8 cellular contexts compared by ENCODE assay signal in genomic region chr12:42482086-42482819, GRCh38.
DNase-seq lines count a peak whose midpoint lies in the region; ATAC-seq and TF ChIP-seq lines count a peak whose summit lies in the region.

No MANE protein-coding gene starts in this region.

- H3K9me3 ChIP-seq in A673 (ENCODE audit: low read depth, low read length, poor library complexity, severe bottlenecking), result no peaks in the 10 kb centered on the region
- H3K9me3 ChIP-seq in testis, result no peaks in the 10 kb centered on the region

- H3K36me3 ChIP-seq in A673 (ENCODE audit: insufficient read depth, low read length, poor library complexity, severe bottlenecking) (no peaks in the 10 kb centered on the region), testis (ENCODE audit: low read depth, missing control alignments) (no peaks in the 10 kb centered on the region)

- POLR2A ChIA-PET in A673 (lab: Charles Lee; ENCODE audit: low non-redundant PET), result interaction anchor here (0.7 kb wide), 2 partner anchors 30 to 1470 kb away, joined by 3 to 5 read pairs; no protein-coding TSS in a partner anchor

- H3K27me3 ChIP-seq in A673 (replicated peaks; ENCODE audit: insufficient read depth, low read depth, low read length, poor library complexity), result peaks cover 22% of the 10 kb centered on the region
- H3K27me3 ChIP-seq in testis, result no peaks in the 10 kb centered on the region

- CTCF ChIA-PET in A673 (lab: Charles Lee), result interaction anchor here (1.3 to 1.7 kb wide), 2 partner anchors 83 to 87 kb away, joined by 3 to 9 read pairs; no protein-coding TSS in a partner anchor

- intact Hi-C loops in A673 (cut with micrococcal nuclease; ENCODE audit: unreplicated experiment) (loop anchor here (5.0 kb wide), 3 partner anchors 105 to 855 kb away; partner anchors contain the start of gene PRICKLE1), testis (cut with DNase I; ENCODE audit: low total_unique reads) (loop anchor here (10.0 kb wide), 1 partner anchor 83 kb away; no protein-coding TSS in a partner anchor)

- peak; percentile 1 for ATAC-seq in HG02970 (IDR thresholded peaks at IDR 0.05; ENCODE audit: low FRiP score, unreplicated experiment)

- no peak for DNase-seq in A673 (ENCODE audit: low spot score)
- no peak for DNase-seq in astrocyte of the cerebellum (ENCODE audit: low read depth)
- DNase-seq in kidney tubule cell (ENCODE audit: low spot score), result peak; percentile 40
- DNase-seq in testis, result peak; percentile 41
- no peak for DNase-seq in NCI-H774 (lab: John Stamatoyannopoulos, UW)
- DNase-seq in NCI-H2107 (lab: John Stamatoyannopoulos, UW), result no peak
- DNase-seq in NCI-H345 (lab: John Stamatoyannopoulos, UW), result no peak

- no TSS peak for BruUV-seq in A673 (replicated peaks; lab: Mats Ljungman, UMichigan)

- H3K27ac ChIP-seq in A673 (ENCODE audit: low read depth, low read length, poor library complexity, severe bottlenecking), result no peak overlapping the region
- H3K27ac ChIP-seq in testis, result peak overlapping the region; percentile 83 to 90

- H3K4me3 ChIP-seq in A673 (ENCODE audit: low read depth, low read length, poor library complexity, severe bottlenecking), result peak overlapping the region; percentile 74
- H3K4me3 ChIP-seq in astrocyte of the cerebellum (ENCODE audit: low read depth, low read length), result peak overlapping the region; percentile 66
- peak overlapping the region; percentile 83 to 84 for H3K4me3 ChIP-seq in testis

- in situ Hi-C loops in astrocyte of the cerebellum (cut with HindIII; ENCODE audit: low sequenced_read_pairs), result loop anchor here (25.0 kb wide), 1 partner anchor 805 kb away; no protein-coding TSS in a partner anchor

- 22 to 25% methylated on average over 20 of the region's 20 CpGs for WGBS in testis, 2 donors

- no peak for TF ChIP-seq CTCF in A673 (conservative IDR thresholded peaks at IDR 0.05; ENCODE audit: low read depth, low read length)
- no peak for TF ChIP-seq CTCF in astrocyte of the cerebellum (IDR thresholded peaks at IDR 0.05; ENCODE audit: low read depth, low read length, missing control alignments)
- TF ChIP-seq CTCF in testis (IDR thresholded peaks at IDR 0.05), result no peak

- no peak for TF ChIP-seq POLR2A in testis (IDR thresholded peaks at IDR 0.05)

- H3K4me1 ChIP-seq in A673 (ENCODE audit: insufficient read depth, low read length, poor library complexity, severe bottlenecking) (peaks cover 5% of the 10 kb centered on the region), testis (peaks cover 12% of the 10 kb centered on the region)

Comparison
In these comparisons a context has a peak if more than half of its experiments do, and no peak if none do; other contexts are left out.
1. DNase-seq: peak in kidney tubule cell (single experiment) and testis (single experiment); none in A673 (single experiment), astrocyte of the cerebellum (single experiment), NCI-H774 (single experiment), NCI-H2107 (single experiment) and NCI-H345 (single experiment).
2. Peak in every context shown above with its lines, with median percentiles within 50 percentile points of each other: H3K4me3 ChIP-seq.